ENCODE assay signal across 14 cellular contexts in genomic region chr18:58860747-58861224, GRCh38. TPM values are rescaled to one million over a fixed set of nuclear protein-coding genes. Genes with fewer than 3 reads are reported as not detected.
DNase-seq lines count a peak whose midpoint lies in the region; TF ChIP-seq lines count a peak whose summit lies in the region.
"Had no signal": no experiment of that assay in that cellular context is flagged by ENCODE, and none has a peak within 500 bp of the region (broad histone marks: within the 10 kb centered on the region; RNA-seq: fewer than 3 reads in every experiment).

No MANE protein-coding gene starts in this region.

- H3K36me3 ChIP-seq in tibial artery = no peaks in the 10 kb centered on the region

- peak overlapping the region; percentile 54 to 98 for H3K27ac ChIP-seq in tibial artery

- H3K27me3 Mint-ChIP-seq in nephron progenitor cell (ENCODE audit: low read depth, poor library complexity) = peaks cover 6% of the 10 kb centered on the region

- TF ChIP-seq CTCF in nephron progenitor cell (IDR thresholded peaks at IDR 0.05) (no peak), tibial artery (IDR thresholded peaks at IDR 0.05) (no peak)

- H3K36me3 Mint-ChIP-seq in nephron progenitor cell (ENCODE audit: low read depth) = peaks cover 4% of the 10 kb centered on the region
- H3K36me3 Mint-ChIP-seq: activated naive CD8-positive, alpha-beta T cell had no signal

- H3K4me3 Mint-ChIP-seq in nephron progenitor cell = peak overlapping the region; percentile 88
- H3K4me3 Mint-ChIP-seq: activated CD8-positive, alpha-beta T cell treated with anti-CD3 and anti-CD28 coated beads for 36 hours; activated naive CD8-positive, alpha-beta T cell had no signal

- H3K4me1 Mint-ChIP-seq in nephron progenitor cell = peaks cover 66% of the 10 kb centered on the region

- peak overlapping the region; percentile 82 for H3K27ac Mint-ChIP-seq in nephron progenitor cell
- H3K27ac Mint-ChIP-seq: activated CD8-positive, alpha-beta T cell treated with anti-CD3 and anti-CD28 coated beads for 36 hours; activated naive CD8-positive, alpha-beta T cell had no signal

- H3K9me3 Mint-ChIP-seq in nephron progenitor cell = no peaks in the 10 kb centered on the region
- H3K9me3 Mint-ChIP-seq: activated CD8-positive, alpha-beta T cell treated with anti-CD3 and anti-CD28 coated beads for 36 hours had no signal

- intact Hi-C loops in tibial artery (cut with DNase I; ENCODE audit: low total_unique reads) = loop anchor here (10.0 kb wide), 1 partner anchor 134 kb away; no protein-coding TSS in a partner anchor

- no peaks in the 10 kb centered on the region for H3K27me3 ChIP-seq in tibial artery

- H3K4me1 ChIP-seq in tibial artery = peaks cover 0 to 69% (median 45%) of the 10 kb centered on the region in 4 donors

- no peak overlapping the region for H3K4me3 ChIP-seq in tibial artery

- H3K9me3 ChIP-seq in tibial artery = no peaks in the 10 kb centered on the region

- peak; percentile 52 for DNase-seq in NCI-H2107 treated with DMSO at 0.1 percent for 48 hours (lab: John Stamatoyannopoulos, UW; ENCODE audit: unreplicated experiment)
- no peak for DNase-seq in NCI-H2107 (lab: John Stamatoyannopoulos, UW)
- DNase-seq in dermis blood vessel endothelial cell = peak; percentile 17
- DNase-seq in nephron progenitor cell = no peak
- DNase-seq in tibial artery = no peak
- DNase-seq in activated CD4-positive, alpha-beta T cell treated with anti-CD3 and anti-CD28 coated beads, Interleukin-2, amount 50 U/mL, for 4 hours = no peak
- DNase-seq in NCI-H1694 treated with DMSO at 0.1 percent for 48 hours (lab: John Stamatoyannopoulos, UW) = no peak
- no peak for DNase-seq in SHP77 (lab: John Stamatoyannopoulos, UW)
- DNase-seq: 8988T; activated CD8-positive, alpha-beta T cell treated with anti-CD3 and anti-CD28 coated beads for 36 hours; kidney; NCI-H1436; T-helper 2 cell had no signal

RNA-seq across cellular contexts. Expression of gene ZNF532, which starts 3.9 kb away (rescaled TPM):
- total RNA-seq in dermis blood vessel endothelial cell = 57.2 and 80.3 TPM in 2 replicates

Comparison
In these comparisons a context has a peak if more than half of its experiments do, and no peak if none do; other contexts are left out.
1. DNase-seq: peak in NCI-H2107 treated with DMSO at 0.1 percent for 48 hours (single experiment) and dermis blood vessel endothelial cell (single experiment); none in NCI-H2107 (single experiment), nephron progenitor cell (single experiment), tibial artery (0 of 2), activated CD4-positive, alpha-beta T cell treated with anti-CD3 and anti-CD28 coated beads, Interleukin-2, amount 50 U/mL, for 4 hours (0 of 2), NCI-H1694 treated with DMSO at 0.1 percent for 48 hours (single experiment) and SHP77 (0 of 2).